28 cellular contexts compared by ENCODE assay signal in the genomic region with DNA sequence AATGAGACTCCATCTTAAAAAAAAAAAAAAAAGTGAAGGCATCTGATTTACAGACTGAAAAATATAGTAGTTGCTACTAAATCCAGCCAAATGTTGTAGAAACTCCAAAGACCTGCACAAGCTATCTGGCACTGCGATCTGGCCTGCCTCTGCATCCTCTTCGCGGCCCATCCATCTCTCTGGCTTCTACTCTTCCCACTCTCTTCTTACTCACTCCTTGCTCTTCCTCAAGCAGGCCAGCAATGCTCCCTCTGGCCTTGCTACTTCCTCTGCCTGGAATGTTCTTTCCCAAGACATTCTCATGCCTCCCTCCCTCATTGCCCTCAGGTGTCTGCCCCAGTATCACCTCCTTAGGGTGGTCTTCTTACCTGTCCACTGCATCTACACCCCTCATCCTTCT. TPM values are rescaled to one million over a fixed set of nuclear protein-coding genes. Genes with fewer than 3 reads are reported as not detected.
DNase-seq lines count a peak whose midpoint lies in the region; ATAC-seq, FAIRE-seq and TF ChIP-seq lines count a peak whose summit lies in the region.
"Had no signal": no experiment of that assay in that cellular context is flagged by ENCODE, and none has a peak within 500 bp of the region (broad histone marks: within the 10 kb centered on the region; RNA-seq: fewer than 3 reads in every experiment).

No MANE protein-coding gene starts in this region.

- H3K23ac ChIP-seq in mesenchymal stem cell (ENCODE audit: low read length in 2 of 2), result no peak overlapping the region

- BruUV-seq in K562 (replicated peaks; lab: Mats Ljungman, UMichigan), result no TSS peak

- TF ChIP-seq POLR2A in K562 (conservative IDR thresholded peaks at IDR 0.05), result no peak

- H3K4me3 Mint-ChIP-seq in CD14-positive monocyte, result no peak overlapping the region
- H3K4me3 Mint-ChIP-seq: B cell; CD8-positive, alpha-beta memory T cell had no signal

- DNase-seq in GM23248, result peak; percentile 17
- DNase-seq in amniotic epithelial cell (ENCODE audit: low read depth), result peak; percentile 3
- DNase-seq in K562 (ENCODE audit: extremely low read depth in 1 of 4, low spot score in 3 of 4), result no peak
- no peak for DNase-seq in mesenchymal stem cell
- no peak for DNase-seq in CD14-positive monocyte (ENCODE audit: low spot score)
- no peak for DNase-seq in activated naive CD4-positive, alpha-beta T cell (lab: John Stamatoyannopoulos, UW)
- DNase-seq in brain microvascular endothelial cell, result no peak
- DNase-seq in substantia nigra (lab: John Stamatoyannopoulos, UW), result no peak
- DNase-seq: AML-193; CD4-positive, alpha-beta memory T cell; CD4-positive, CD25-positive, alpha-beta regulatory T cell; CD8-positive, alpha-beta memory T cell; COR-L47; DMS 273 treated with DMSO at 0.1 percent for 48 hours; DMS153; DMS53; DMS79; DND-41; EL; GDM1 had no signal

- H4K20me1 ChIP-seq in GM23248 (ENCODE audit: insufficient read depth) (no peaks in the 10 kb centered on the region), K562 (replicated peaks; ENCODE audit: control insufficient read depth, insufficient read depth, low read length) (no peaks in the 10 kb centered on the region)
- H4K20me1 ChIP-seq: BLaER1 treated with 17β-estradiol and CSF1 and Interleukin-3, amounts not matched to agents 10 nM and 100 nM had no signal

- H3K4me1 Mint-ChIP-seq in CD14-positive monocyte, result no peaks in the 10 kb centered on the region
- H3K4me1 Mint-ChIP-seq: B cell had no signal

- H3K4me1 ChIP-seq in GM23248 (ENCODE audit: insufficient read depth), result no peaks in the 10 kb centered on the region
- no peaks in the 10 kb centered on the region; a peak in 2 of 5 replicates for H3K4me1 ChIP-seq in K562 (replicated peaks in 1 of 2; ENCODE audit: control insufficient read depth in 2 of 2, insufficient read depth in 2 of 2, low read length in 2 of 2)
- no peaks in the 10 kb centered on the region for H3K4me1 ChIP-seq in mesenchymal stem cell (ENCODE audit: control insufficient read depth, insufficient read depth, low read depth, low read length)
- H3K4me1 ChIP-seq: BLaER1 treated with 17β-estradiol and CSF1 and Interleukin-3, amounts not matched to agents 10 nM and 100 nM had no signal

- no peaks in the 10 kb centered on the region for H3K9me1 ChIP-seq in K562 (ENCODE audit: control insufficient read depth, insufficient read depth, low read length)

- TF ChIP-seq CTCF in K562 (IDR thresholded peaks at IDR 0.05 in 2 of 3, conservative IDR thresholded peaks at IDR 0.05 in 1 of 3; ENCODE audit: insufficient read depth in 2 of 3, low read depth in 1 of 3, low read length in 3 of 3) (no peak), CD14-positive monocyte (IDR thresholded peaks at IDR 0.05) (no peak), brain microvascular endothelial cell (IDR thresholded peaks at IDR 0.05; ENCODE audit: low read depth, low read length, missing control alignments) (no peak)

- no peaks in the 10 kb centered on the region for H3K9me2 ChIP-seq in GM23248 (ENCODE audit: insufficient read depth)

- no peaks in the 10 kb centered on the region for H3F3A ChIP-seq in GM23248 (ENCODE audit: insufficient read depth)

- CTCF ChIA-PET in K562 (lab: Yijun Ruan, JAX; ENCODE audit: low intra/inter-chr PET ratio), result no interaction called here

- H3K4ac ChIP-seq in mesenchymal stem cell (ENCODE audit: low read depth in 1 of 2, low read length in 2 of 2), result no peak overlapping the region

- no peak overlapping the region for H2BK5ac ChIP-seq in mesenchymal stem cell (ENCODE audit: low read depth, low read length, poor library complexity, severe bottlenecking)

- WGBS in GM23248 (ENCODE audit: low coverage in 1 of 2, low lambda C conversion rate in 2 of 2, missing lambda C conversion rate in 2 of 2), 2 experiments, result 52 to 74% methylated on average over 3 of the region's 3 CpGs
- 12% methylated on average over 3 of the region's 3 CpGs for WGBS in K562 (ENCODE audit: insufficient coverage, low coverage, missing lambda C conversion rate)
- 87% methylated on average over 3 of the region's 3 CpGs for WGBS in mesenchymal stem cell

- H3K27me3 ChIP-seq in GM23248 (replicated peaks; ENCODE audit: insufficient read depth) (no peaks in the 10 kb centered on the region), K562 (ENCODE audit: control insufficient read depth in 2 of 2, insufficient read depth in 2 of 2, low read length in 2 of 2) (no peaks in the 10 kb centered on the region), mesenchymal stem cell (ENCODE audit: control insufficient read depth in 1 of 2, insufficient read depth in 1 of 2, low read length in 2 of 2) (peaks cover 0 to 5% of the 10 kb centered on the region in 2 experiments), brain microvascular endothelial cell (replicated peaks) (no peaks in the 10 kb centered on the region)
- H3K27me3 ChIP-seq: BLaER1 treated with 17β-estradiol and CSF1 and Interleukin-3, amounts not matched to agents 10 nM and 100 nM had no signal

- FAIRE-seq in K562 (lab: Jason Lieb, UNC), result no peak
- FAIRE-seq: A549, GM12878, GM12892, GM18507 had no signal

- no peak overlapping the region for H3K4me3 ChIP-seq in GM23248
- no peak overlapping the region for H3K4me3 ChIP-seq in K562
- H3K4me3 ChIP-seq in mesenchymal stem cell (ENCODE audit: insufficient read depth in 1 of 2, low read depth in 1 of 2, low read length in 2 of 2), result no peak overlapping the region
- no peak overlapping the region for H3K4me3 ChIP-seq in brain microvascular endothelial cell (ENCODE audit: low read depth, low read length)
- H3K4me3 ChIP-seq: A549; BLaER1 treated with 17β-estradiol and CSF1 and Interleukin-3, amounts not matched to agents 10 nM and 100 nM; GM12878 had no signal

- H3K36me3 Mint-ChIP-seq in CD14-positive monocyte, result no peaks in the 10 kb centered on the region
- H3K36me3 Mint-ChIP-seq: CD4-positive, alpha-beta memory T cell; CD4-positive, CD25-positive, alpha-beta regulatory T cell; CD8-positive, alpha-beta memory T cell had no signal

- no peak overlapping the region for H2BK12ac ChIP-seq in mesenchymal stem cell (ENCODE audit: low read length in 2 of 2)

- intact Hi-C loops in K562 (cut with micrococcal nuclease) (loop anchor here (10.0 kb wide), 1 partner anchor 878 kb away; no protein-coding TSS in a partner anchor), CD14-positive monocyte (cut with micrococcal nuclease) (loop anchor here (10.0 kb wide), 1 partner anchor 718 kb away; no protein-coding TSS in a partner anchor)

- peaks cover 0 to 2% (median 0%) of the 10 kb centered on the region in 7 donors for H3K9me3 Mint-ChIP-seq in CD14-positive monocyte
- H3K9me3 Mint-ChIP-seq: CD4-positive, alpha-beta memory T cell; CD4-positive, CD25-positive, alpha-beta regulatory T cell; CD8-positive, alpha-beta memory T cell had no signal

- no peak overlapping the region for H3K14ac ChIP-seq in mesenchymal stem cell (ENCODE audit: low read length in 2 of 2)

- no peak overlapping the region for H2BK15ac ChIP-seq in mesenchymal stem cell (ENCODE audit: low read depth, poor library complexity, severe bottlenecking)

- H4K91ac ChIP-seq in mesenchymal stem cell (ENCODE audit: low read length), result peak overlapping the region; percentile 9

- H2BK120ac ChIP-seq in mesenchymal stem cell (ENCODE audit: low read depth, low read length), result no peak overlapping the region

- POLR2A ChIA-PET in K562 (lab: Yijun Ruan, JAX), result no interaction called here

- no peak for ATAC-seq in K562
- ATAC-seq: A549, GM12878 had no signal

- peak overlapping the region in 1 of 7 donors; percentile 16 for H3K27ac Mint-ChIP-seq in CD14-positive monocyte
- H3K27ac Mint-ChIP-seq: B cell had no signal

- H3K79me1 ChIP-seq in mesenchymal stem cell (replicated peaks; ENCODE audit: low read length, poor library complexity, severe bottlenecking), result no peaks in the 10 kb centered on the region

- H3K9ac ChIP-seq in GM23248 (no peak overlapping the region), K562 (ENCODE audit: insufficient read depth in 1 of 2, low read depth in 2 of 2, low read length in 2 of 2) (no peak overlapping the region), mesenchymal stem cell (ENCODE audit: low read length) (no peak overlapping the region)
- H3K9ac ChIP-seq: BLaER1 treated with 17β-estradiol and CSF1 and Interleukin-3, amounts not matched to agents 10 nM and 100 nM had no signal

- H3K4me2 ChIP-seq in GM23248 (ENCODE audit: unreplicated experiment) (no peak overlapping the region), K562 (ENCODE audit: insufficient read depth, low read length) (no peak overlapping the region), mesenchymal stem cell (ENCODE audit: low read length, poor library complexity, severe bottlenecking) (no peak overlapping the region)
- H3K4me2 ChIP-seq: A549; BLaER1 treated with 17β-estradiol and CSF1 and Interleukin-3, amounts not matched to agents 10 nM and 100 nM had no signal

- peaks cover 0 to 12% (median 5%) of the 10 kb centered on the region in 3 donors for H3K27me3 Mint-ChIP-seq in CD14-positive monocyte (ENCODE audit: low read depth in 3 of 3)

- no peak for TF ChIP-seq EP300 in K562 (IDR thresholded peaks at IDR 0.05; ENCODE audit: low read length)

- H2AK5ac ChIP-seq in mesenchymal stem cell (ENCODE audit: low read length, severe bottlenecking), result no peak overlapping the region

- no peak overlapping the region for H3K18ac ChIP-seq in mesenchymal stem cell (ENCODE audit: low read depth in 1 of 2, low read length in 2 of 2)

- no peak overlapping the region for H4K8ac ChIP-seq in mesenchymal stem cell (ENCODE audit: low read length)

- no peaks in the 10 kb centered on the region for H3K9me3 ChIP-seq in GM23248 (ENCODE audit: low read depth)
- H3K9me3 ChIP-seq in K562 (replicated peaks; ENCODE audit: control insufficient read depth, insufficient read depth, low read depth, low read length), result no peaks in the 10 kb centered on the region
- no peaks in the 10 kb centered on the region for H3K9me3 ChIP-seq in mesenchymal stem cell (ENCODE audit: control insufficient read depth, low read length)
- H3K9me3 ChIP-seq: A549; BLaER1 treated with 17β-estradiol and CSF1 and Interleukin-3, amounts not matched to agents 10 nM and 100 nM had no signal

- TF ChIP-seq RAD21 in K562 (CRISPR knock-in tag; conservative IDR thresholded peaks at IDR 0.05 in 1 of 2, IDR thresholded peaks at IDR 0.05 in 1 of 2), result no peak

- no peak overlapping the region for H3K27ac ChIP-seq in GM23248
- H3K27ac ChIP-seq in K562 (ENCODE audit: extremely low read depth, low read depth, low read length), result no peak overlapping the region
- H3K27ac ChIP-seq in mesenchymal stem cell (ENCODE audit: low read length, poor library complexity, severe bottlenecking), result no peak overlapping the region
- no peak overlapping the region for H3K27ac ChIP-seq in brain microvascular endothelial cell
- H3K27ac ChIP-seq in substantia nigra (ENCODE audit: low read depth, low read length, poor library complexity, severe bottlenecking), result no peak overlapping the region
- H3K27ac ChIP-seq: 22Rv1; A549; BLaER1 treated with 17β-estradiol and CSF1 and Interleukin-3, amounts not matched to agents 10 nM and 100 nM; C4-2B had no signal

- H2AFZ ChIP-seq in GM23248 (no peak overlapping the region), K562 (ENCODE audit: low read depth, low read length) (no peak overlapping the region), mesenchymal stem cell (ENCODE audit: low read depth, low read length) (no peak overlapping the region)

- in situ Hi-C loops in GM23248 (cut with MboI) (no loop called here), K562 (cut with MboI) (no loop called here), brain microvascular endothelial cell (cut with HindIII; ENCODE audit: low pct_ligation_motif_present, low sequenced_read_pairs) (no loop called here)

- H3K79me2 ChIP-seq in GM23248 (ENCODE audit: insufficient read depth), result no peaks in the 10 kb centered on the region
- H3K79me2 ChIP-seq in K562 (ENCODE audit: control insufficient read depth, insufficient read depth, low read length), result no peaks in the 10 kb centered on the region

- H3K36me3 ChIP-seq in GM23248 (ENCODE audit: low read depth) (no peaks in the 10 kb centered on the region), K562 (ENCODE audit: control insufficient read depth, insufficient read depth, low read length) (no peaks in the 10 kb centered on the region), mesenchymal stem cell (ENCODE audit: control insufficient read depth in 1 of 2, insufficient read depth in 2 of 2, low read depth in 1 of 2, low read length in 2 of 2) (no peaks in the 10 kb centered on the region), brain microvascular endothelial cell (replicated peaks) (no peaks in the 10 kb centered on the region)
- H3K36me3 ChIP-seq: BLaER1 treated with 17β-estradiol and CSF1 and Interleukin-3, amounts not matched to agents 10 nM and 100 nM had no signal

RNA-seq across cellular contexts. Expression of a gene that starts 9.7 kb away (rescaled TPM):
- 8.1 and 14.8 TPM in 2 replicates for total RNA-seq in GM23248 (2014; rRNA removed; shearing (Covaris generic))
- polyA plus RNA-seq in GM23248 (2016; fragmentation: Nextera tagmentation; extraction: Ambion mirVana), result 13.6 and 14.3 TPM in 2 replicates
- total RNA-seq in K562 (2011; cell fraction: chromatin; rRNA removed; ENCODE audit: low replicate concordance), result 33.7 and 80.9 TPM in 2 replicates
- 18.8 and 19.5 TPM in 2 replicates for total RNA-seq in K562 (2011; cell fraction: nucleolus; rRNA removed)
- 20.0 and 23.1 TPM in 2 replicates for total RNA-seq in K562 (2011; cell fraction: nucleoplasm; rRNA removed)
- 21.8 and 26.0 TPM in 2 replicates for total RNA-seq in K562 (2014; rRNA removed)
- 26.0 and 29.7 TPM in 2 replicates for total RNA-seq in K562 (2014; rRNA removed; fragmentation: Illumina TruSeq; extraction: Trizol)
- total RNA-seq in K562 (2015; rRNA removed; fragmentation: Illumina TruSeq; extraction: Trizol), result 23.3 and 24.9 TPM in 2 replicates
- 32.6 and 34.0 TPM in 2 replicates for total RNA-seq in K562 (2021)
- polyA plus RNA-seq in K562 (2011; rRNA removed), result 33.3 and 38.2 TPM in 2 replicates
- 14.3 and 29.4 TPM in 2 replicates for polyA plus RNA-seq in K562 (2011; cell fraction: cytosol; rRNA removed)
- polyA plus RNA-seq in K562 (2011; cell fraction: nucleus; rRNA removed), result 54.9 and 80.7 TPM in 2 replicates
- polyA plus RNA-seq in K562 (2012), result 17.6 and 22.2 TPM in 2 replicates
- 22.2 and 26.9 TPM in 2 replicates for polyA plus RNA-seq in K562 (2014; fragmentation: Illumina TruSeq; extraction: Trizol)
- polyA plus RNA-seq in K562 (2014; fragmentation: Nextera tagmentation; extraction: Ambion mirVana), result 1 to 10 TPM; 8.7 to 9.4 TPM
- 25.2 and 25.8 TPM in 2 replicates for polyA plus RNA-seq in K562 (2014; rRNA removed)
- 24.4 and 30.6 TPM in 2 replicates for polyA minus RNA-seq in K562 (2011; rRNA and poly(A)+ RNA removed)
- 12.1 and 12.2 TPM in 2 replicates for polyA minus RNA-seq in K562 (2011; cell fraction: cytosol; rRNA and poly(A)+ RNA removed)
- 28.9 and 43.4 TPM in 2 replicates for polyA minus RNA-seq in K562 (2011; cell fraction: nucleus; rRNA and poly(A)+ RNA removed)
- 13.6 TPM for polyA plus RNA-seq in mesenchymal stem cell (2013, experiment 1 of 2)
- polyA plus RNA-seq in mesenchymal stem cell (2013, experiment 2 of 2), result 13.8 TPM
- 1 to 10 TPM; 5.8 to 7.7 TPM for polyA plus RNA-seq in CD14-positive monocyte

Comparison
In these comparisons a context has a peak if more than half of its experiments do, and no peak if none do; other contexts are left out.
1. DNase-seq: peak in GM23248 (single experiment) and amniotic epithelial cell (single experiment); none in K562 (0 of 4), mesenchymal stem cell (single experiment), CD14-positive monocyte (single experiment), activated naive CD4-positive, alpha-beta T cell (0 of 4), brain microvascular endothelial cell (single experiment) and substantia nigra (0 of 49).